Comparison of ENCODE assay signal across 4 cellular contexts in genomic region chr19:44550976-44551375, GRCh38. TPM values are rescaled to one million over a fixed set of nuclear protein-coding genes. Genes with fewer than 3 reads are reported as not detected.
"Had no signal": no experiment of that assay in that cellular context is flagged by ENCODE, and none has a peak within 500 bp of the region (broad histone marks: within the 10 kb centered on the region; RNA-seq: fewer than 3 reads in every experiment).

No MANE protein-coding gene starts in this region.

RNA-seq across cellular contexts. Expression of gene CEACAM20, which starts 21.5 kb away (rescaled TPM):
- total RNA-seq: LHCN-M2, M059J, MCF 10A, NCI-H460 had no signal
